7 cellular contexts compared by ENCODE assay signal in the genomic region with DNA sequence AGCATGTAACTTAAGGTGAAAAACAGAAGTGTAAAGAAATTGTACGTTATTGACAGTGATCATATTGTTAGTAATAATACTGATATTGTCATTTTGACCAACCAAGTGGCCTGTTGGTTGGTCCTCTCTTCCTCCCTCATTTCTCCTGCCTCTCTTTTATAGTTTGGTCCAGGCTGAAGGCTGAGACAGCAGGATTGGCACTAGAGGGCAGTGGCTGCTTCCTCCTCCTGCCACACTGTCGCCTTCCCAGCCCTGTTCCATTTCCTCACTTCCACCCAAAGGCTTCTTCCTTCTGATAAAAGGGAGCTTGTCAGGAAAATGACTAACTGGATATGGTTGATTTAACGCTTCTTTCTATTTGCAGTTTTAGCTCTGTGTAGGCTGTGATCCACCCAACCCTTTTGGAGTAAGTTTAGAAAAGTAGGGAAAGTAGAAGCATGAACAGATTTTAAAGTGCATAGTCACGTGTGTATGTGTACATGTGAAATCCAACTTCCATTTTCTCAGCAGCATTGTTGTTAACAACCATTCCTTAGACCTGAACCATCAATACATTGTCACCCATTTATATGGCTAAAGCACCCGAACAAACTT. TPM values are rescaled to one million over a fixed set of nuclear protein-coding genes. Genes with fewer than 3 reads are reported as not detected.
A peak's percentile ranks its signal among the peaks of the same experiment; 100 is the strongest.
DNase-seq lines count a peak whose midpoint lies in the region; ATAC-seq, FAIRE-seq and TF ChIP-seq lines count a peak whose summit lies in the region.

No MANE protein-coding gene starts in this region.

- in situ Hi-C loops in GM13976 (cut with MboI; ENCODE audit: low sequenced_read_pairs, unreplicated experiment) = loop anchor here (25.0 kb wide), 1 partner anchor 456 kb away; the partner anchor contains the start of gene TNPO1

- TF ChIP-seq CTCF in GM13976 (IDR thresholded peaks at IDR 0.05; ENCODE audit: borderline replicate concordance, control extremely low read depth, extremely low read depth, insufficient read depth, missing control alignments) (peak; percentile 34), fibroblast of pulmonary artery (IDR thresholded peaks at IDR 0.05; ENCODE audit: low read length, missing control alignments) (peak; percentile 61)

- H3K4me3 ChIP-seq in fibroblast of pulmonary artery (replicated peaks; ENCODE audit: low read depth, low read length) = no peak overlapping the region

- FAIRE-seq in RCC 7860 (lab: Jason Lieb, UNC) = no peak

- DNase-seq in GM13976 (ENCODE audit: low spot score) (no peak), RCC 7860 (ENCODE audit: low spot score) (peak; percentile 29), fibroblast of pulmonary artery (ENCODE audit: low read depth) (peak; percentile 64), posterior cingulate gyrus (peak; percentile 17 to 91 (median 44)), ureter (ENCODE audit: low spot score) (no peak)
- DNase-seq in stimulated activated naive CD4-positive, alpha-beta T cell (lab: John Stamatoyannopoulos, UW) = no peak

- no peak for ATAC-seq in GM18511 (IDR thresholded peaks at IDR 0.05; ENCODE audit: unreplicated experiment)

- intact Hi-C loops in posterior cingulate gyrus (cut with DNase I) = no loop called here

RNA-seq across cellular contexts. Expression of gene PTCD2, which starts 35.6 kb away (rescaled TPM):
- total RNA-seq in ureter = 17.0 TPM

RNA-seq across cellular contexts. Expression of gene MRPS27, which starts 35.8 kb away (rescaled TPM):
- total RNA-seq in ureter = 69.0 TPM

Comparison
In these comparisons a context has a peak if more than half of its experiments do, and no peak if none do; other contexts are left out.
1. DNase-seq: peak in RCC 7860 (single experiment), fibroblast of pulmonary artery (single experiment) and posterior cingulate gyrus (10 of 10); none in GM13976 (single experiment), stimulated activated naive CD4-positive, alpha-beta T cell (0 of 6) and ureter (single experiment).